ENCODE assay signal across 26 cellular contexts in genomic region chr7:133064082-133064825, GRCh38.
"Had no signal": no experiment of that assay in that cellular context is flagged by ENCODE, and none has a peak within 500 bp of the region (broad histone marks: within the 10 kb centered on the region; RNA-seq: fewer than 3 reads in every experiment).

No MANE protein-coding gene starts in this region.

- DNase-seq: activated CD4-positive, alpha-beta T cell treated with anti-CD3 and anti-CD28 coated beads, Interleukin-2, amount 10 ng/mL, durations not matched to agents 24 days and 14 days; activated CD4-positive, alpha-beta T cell treated with anti-CD3 and anti-CD28 coated beads, Interleukin-2, amount 50 U/mL, for 4 hours; activated CD4-positive, CD25-positive, alpha-beta regulatory T cell; activated CD8-positive, alpha-beta T cell treated with anti-CD3 and anti-CD28 coated beads, Interleukin-2, amount 10 ng/mL, durations not matched to agents 7 days and 5 days; activated gamma-delta T cell; activated naive CD4-positive, alpha-beta T cell treated with Interleukin-2 at 50 U/mL for 16 hours; activated naive CD8-positive, alpha-beta T cell treated with anti-CD3 and anti-CD28 coated beads, Interleukin-2, amount 10 ng/mL, durations not matched to agents 7 days and 5 days; activated T-cell treated with anti-CD3 and anti-CD28 coated beads, Interleukin-2, amount 50 U/mL, for 24 hours; amygdala; body of pancreas; NCI-H1105; NCI-H1417 treated with DMSO at 0.1 percent for 48 hours; NCI-H187 treated with DMSO at 0.1 percent for 48 hours; NCI-H2081 treated with DMSO at 0.1 percent for 48 hours; NCI-H345; NCI-H524 treated with DMSO at 0.1 percent for 48 hours; SHP77; SJCRH30; T1000; WERI-Rb-1 had no signal

- H3K4me3 ChIP-seq: body of pancreas, breast epithelium, SJCRH30, SK-N-MC had no signal

- H3K27me3 ChIP-seq: body of pancreas, breast epithelium, SJCRH30 had no signal

- H3K27ac ChIP-seq: body of pancreas, breast epithelium, SJCRH30, SK-N-MC, WERI-Rb-1 had no signal

- H3K4me1 ChIP-seq: breast epithelium, SJCRH30 had no signal

- H3K27ac Mint-ChIP-seq: activated CD4-positive, alpha-beta T cell treated with anti-CD3 and anti-CD28 coated beads, Interleukin-2, amount 10 ng/mL, durations not matched to agents 24 days and 14 days; activated CD8-positive, alpha-beta T cell treated with anti-CD3 and anti-CD28 coated beads, Interleukin-2, amount 10 ng/mL, durations not matched to agents 7 days and 5 days; activated naive CD4-positive, alpha-beta T cell treated with anti-CD3 and anti-CD28 coated beads, Interleukin-2, amount 50 U/mL, for 24 hours; activated naive CD8-positive, alpha-beta T cell treated with anti-CD3 and anti-CD28 coated beads, Interleukin-2, amount 10 ng/mL, durations not matched to agents 7 days and 5 days; activated T-cell treated with anti-CD3 and anti-CD28 coated beads, Interleukin-2, amount 50 U/mL, for 24 hours; activated T-helper 2 cell treated with anti-CD3 and anti-CD28 coated beads, Interferon-gamma antibody, Interleukin-2, Interleukin-4, amounts not matched to agents 10 μg/mL and 5 μg/mL and 100 μg/mL, durations not matched to agents 14 hours and 24 hours and 36 hours had no signal

- H3K4me3 Mint-ChIP-seq: activated CD4-positive, alpha-beta T cell treated with anti-CD3 and anti-CD28 coated beads, Interleukin-2, amount 10 ng/mL, durations not matched to agents 24 days and 14 days; activated CD8-positive, alpha-beta T cell treated with anti-CD3 and anti-CD28 coated beads, Interleukin-2, amount 10 ng/mL, durations not matched to agents 7 days and 5 days; activated naive CD4-positive, alpha-beta T cell treated with anti-CD3 and anti-CD28 coated beads, Interleukin-2, amount 50 U/mL, for 24 hours; activated naive CD8-positive, alpha-beta T cell treated with anti-CD3 and anti-CD28 coated beads, Interleukin-2, amount 10 ng/mL, durations not matched to agents 7 days and 5 days; activated T-cell treated with anti-CD3 and anti-CD28 coated beads, Interleukin-2, amount 50 U/mL, for 24 hours had no signal

- FAIRE-seq: astrocyte had no signal

- ATAC-seq: activated CD8-positive, alpha-beta T cell treated with anti-CD3 and anti-CD28 coated beads, Interleukin-2, amount 10 ng/mL, durations not matched to agents 7 days and 5 days; body of pancreas; Panc1 had no signal

- H3K9me3 ChIP-seq: body of pancreas, breast epithelium, SJCRH30 had no signal

- H3K9me3 Mint-ChIP-seq: activated naive CD4-positive, alpha-beta T cell treated with anti-CD3 and anti-CD28 coated beads, Interleukin-2, amount 50 U/mL, for 24 hours; activated T-cell treated with anti-CD3 and anti-CD28 coated beads, Interleukin-2, amount 50 U/mL, for 24 hours; activated T-helper 2 cell treated with anti-CD3 and anti-CD28 coated beads, Interferon-gamma antibody, Interleukin-2, Interleukin-4, amounts not matched to agents 10 μg/mL and 5 μg/mL and 100 μg/mL, durations not matched to agents 14 hours and 24 hours and 36 hours had no signal

- H3K27me3 Mint-ChIP-seq: activated CD4-positive, alpha-beta T cell treated with anti-CD3 and anti-CD28 coated beads, Interleukin-2, amount 10 ng/mL, durations not matched to agents 24 days and 14 days; activated naive CD4-positive, alpha-beta T cell treated with anti-CD3 and anti-CD28 coated beads, Interleukin-2, amount 50 U/mL, for 24 hours; activated naive CD8-positive, alpha-beta T cell treated with anti-CD3 and anti-CD28 coated beads, Interleukin-2, amount 10 ng/mL, durations not matched to agents 7 days and 5 days; activated T-cell treated with anti-CD3 and anti-CD28 coated beads, Interleukin-2, amount 50 U/mL, for 24 hours had no signal
